In the genomic region with DNA sequence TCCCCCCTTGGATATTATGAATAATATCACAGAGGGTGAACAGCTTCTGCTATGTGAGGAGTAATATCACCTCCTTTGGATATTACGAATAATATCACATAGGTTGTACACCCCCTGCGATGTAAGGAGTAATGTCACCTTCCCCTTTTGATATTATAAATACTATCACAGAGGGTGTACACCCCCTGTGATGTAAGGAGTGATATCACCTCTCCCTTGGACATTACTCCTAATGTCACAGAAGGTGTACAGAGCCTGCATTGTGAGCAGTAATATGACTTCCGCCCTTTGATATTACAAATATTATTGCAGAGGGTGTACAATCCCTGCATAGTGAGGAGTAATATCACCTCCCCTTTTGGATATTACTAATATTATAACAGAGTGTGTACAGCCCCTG, we compare ENCODE assay signal across 1 cellular context.
TF ChIP-seq lines count a peak whose summit lies in the region.

No MANE protein-coding gene starts in this region.

TF ChIP-seq in GM12878, 131 proteins besides CTCF, POLR2A, EP300 and RAD21:
- peak; percentile 45 for TF ChIP-seq BCL3 (IDR thresholded peaks at IDR 0.05; ENCODE audit: borderline replicate concordance, insufficient read depth, low read depth, low read length, poor library complexity, severe bottlenecking)
- TF ChIP-seq, protein P1, sequence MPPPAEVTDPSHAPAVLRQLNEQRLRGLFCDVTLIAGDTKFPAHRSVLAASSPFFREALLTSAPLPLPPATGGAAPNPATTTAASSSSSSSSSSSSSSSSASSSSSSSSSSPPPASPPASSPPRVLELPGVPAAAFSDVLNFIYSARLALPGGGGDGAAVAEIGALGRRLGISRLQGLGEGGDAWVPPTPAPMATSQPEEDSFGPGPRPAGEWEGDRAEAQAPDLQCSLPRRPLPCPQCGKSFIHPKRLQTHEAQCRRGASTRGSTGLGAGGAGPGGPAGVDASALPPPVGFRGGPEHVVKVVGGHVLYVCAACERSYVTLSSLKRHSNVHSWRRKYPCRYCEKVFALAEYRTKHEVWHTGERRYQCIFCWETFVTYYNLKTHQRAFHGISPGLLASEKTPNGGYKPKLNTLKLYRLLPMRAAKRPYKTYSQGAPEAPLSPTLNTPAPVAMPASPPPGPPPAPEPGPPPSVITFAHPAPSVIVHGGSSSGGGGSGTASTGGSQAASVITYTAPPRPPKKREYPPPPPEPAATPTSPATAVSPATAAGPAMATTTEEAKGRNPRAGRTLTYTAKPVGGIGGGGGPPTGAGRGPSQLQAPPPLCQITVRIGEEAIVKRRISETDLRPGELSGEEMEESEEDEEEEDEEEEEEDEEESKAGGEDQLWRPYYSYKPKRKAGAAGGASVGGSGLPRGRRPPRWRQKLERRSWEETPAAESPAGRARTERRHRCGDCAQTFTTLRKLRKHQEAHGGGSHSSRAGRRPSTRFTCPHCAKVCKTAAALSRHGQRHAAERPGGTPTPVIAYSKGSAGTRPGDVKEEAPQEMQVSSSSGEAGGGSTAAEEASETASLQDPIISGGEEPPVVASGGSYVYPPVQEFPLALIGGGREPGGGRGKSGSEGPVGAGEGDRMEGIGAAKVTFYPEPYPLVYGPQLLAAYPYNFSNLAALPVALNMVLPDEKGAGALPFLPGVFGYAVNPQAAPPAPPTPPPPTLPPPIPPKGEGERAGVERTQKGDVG (CRISPR knock-in tag; IDR thresholded peaks at IDR 0.05), result no peak
